In the genomic region with DNA sequence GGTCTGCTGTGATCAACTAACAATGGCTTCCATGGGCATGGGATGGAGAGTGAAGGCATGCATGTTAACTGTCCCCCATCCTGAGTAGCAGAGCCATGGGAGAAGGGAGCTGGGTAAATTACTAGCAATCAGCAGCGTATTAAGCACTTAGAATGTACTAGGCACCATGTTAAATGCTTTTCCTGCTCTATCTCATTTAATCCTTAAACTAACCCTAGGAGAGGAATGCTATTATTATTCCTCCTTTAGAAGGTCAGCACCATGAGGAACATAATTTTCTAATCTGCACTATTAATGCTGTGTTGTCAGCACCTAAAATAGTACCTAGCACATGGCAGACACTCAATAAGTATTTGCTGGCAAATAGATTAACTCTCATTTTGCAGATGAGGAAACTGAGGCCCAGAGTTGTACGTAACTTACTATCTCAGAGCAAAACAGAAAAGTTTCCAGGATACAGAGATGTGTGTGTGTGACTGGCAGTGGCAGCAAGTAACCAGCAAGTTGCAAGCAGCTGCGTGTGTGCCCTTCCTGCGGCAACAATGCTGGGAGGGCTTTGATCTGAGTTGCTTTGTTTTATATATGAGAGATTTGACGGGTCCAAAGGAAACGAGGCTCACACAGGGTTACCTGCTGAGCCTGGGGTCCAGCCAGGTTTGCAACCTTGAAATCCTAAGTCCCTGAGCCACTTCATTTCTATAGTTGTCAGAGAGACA, we compare ENCODE assay signal across 11 cellular contexts. TPM values are rescaled to one million over a fixed set of nuclear protein-coding genes. Genes with fewer than 3 reads are reported as not detected.
A peak's percentile ranks its signal among the peaks of the same experiment; 100 is the strongest.
DNase-seq lines count a peak whose midpoint lies in the region; ATAC-seq and TF ChIP-seq lines count a peak whose summit lies in the region.
"Had no signal": no experiment of that assay in that cellular context is flagged by ENCODE, and none has a peak within 500 bp of the region (broad histone marks: within the 10 kb centered on the region; RNA-seq: fewer than 3 reads in every experiment).

No MANE protein-coding gene starts in this region.

- H3K36me3 Mint-ChIP-seq in activated naive CD4-positive, alpha-beta T cell treated with anti-CD3 and anti-CD28 coated beads, Interleukin-2, amount 50 U/mL, for 24 hours, result no peaks in the 10 kb centered on the region

- ATAC-seq in RWPE2 (ENCODE audit: low read depth), result no peak
- ATAC-seq in GM18858 (IDR thresholded peaks at IDR 0.05; ENCODE audit: unreplicated experiment), result no peak

- H3K4me3 ChIP-seq in RWPE2 (ENCODE audit: severe bottlenecking), result no peak overlapping the region
- H3K4me3 ChIP-seq in esophagus squamous epithelium, result no peak overlapping the region
- no peak overlapping the region for H3K4me3 ChIP-seq in tibial nerve

- intact Hi-C loops in esophagus squamous epithelium (cut with DNase I), result no loop called here

- DNase-seq in activated naive CD4-positive, alpha-beta T cell (lab: John Stamatoyannopoulos, UW), result no peak
- DNase-seq in RWPE2 (ENCODE audit: low spot score) (no peak), esophagus squamous epithelium (lab: John Stamatoyannopoulos, UW) (no peak), tibial nerve (ENCODE audit: low spot score in 2 of 2) (no peak), NCI-H1092 (lab: John Stamatoyannopoulos, UW) (no peak)
- no peak for DNase-seq in activated CD8-positive, alpha-beta memory T cell treated with anti-CD3 and anti-CD28 coated beads for 24 hours
- DNase-seq: H9, NCI-H524 treated with DMSO at 0.1 percent for 48 hours, nephron progenitor cell had no signal

- TF ChIP-seq CTCF in RWPE2 (IDR thresholded peaks at IDR 0.05; ENCODE audit: poor library complexity, severe bottlenecking) (no peak), esophagus squamous epithelium (IDR thresholded peaks at IDR 0.05) (no peak), tibial nerve (IDR thresholded peaks at IDR 0.05) (no peak)

- H3K36me3 ChIP-seq in RWPE2 (ENCODE audit: low read depth) (no peaks in the 10 kb centered on the region), esophagus squamous epithelium (no peaks in the 10 kb centered on the region), tibial nerve (no peaks in the 10 kb centered on the region)

- H3K27me3 ChIP-seq in RWPE2 (ENCODE audit: insufficient read depth, poor library complexity, severe bottlenecking) (no peaks in the 10 kb centered on the region), esophagus squamous epithelium (no peaks in the 10 kb centered on the region), tibial nerve (no peaks in the 10 kb centered on the region)

- no peaks in the 10 kb centered on the region for H3K9me3 Mint-ChIP-seq in activated naive CD4-positive, alpha-beta T cell treated with anti-CD3 and anti-CD28 coated beads, Interleukin-2, amount 50 U/mL, for 24 hours

- peak overlapping the region; percentile 23 for H3K4me3 Mint-ChIP-seq in activated naive CD4-positive, alpha-beta T cell treated with anti-CD3 and anti-CD28 coated beads, Interleukin-2, amount 50 U/mL, for 24 hours
- H3K4me3 Mint-ChIP-seq: H9, nephron progenitor cell had no signal

- H3K27ac ChIP-seq in RWPE2 (ENCODE audit: poor library complexity, severe bottlenecking) (peak overlapping the region; percentile 71), esophagus squamous epithelium (peak overlapping the region in 3 of 4 donors; percentile 76 to 81 (median 78)), tibial nerve (peak overlapping the region in 3 of 4 donors; percentile 15 to 71 (median 69))

- no peak overlapping the region for H3K27ac Mint-ChIP-seq in activated naive CD4-positive, alpha-beta T cell treated with anti-CD3 and anti-CD28 coated beads, Interleukin-2, amount 50 U/mL, for 24 hours
- H3K27ac Mint-ChIP-seq: H9, nephron progenitor cell had no signal

- TF ChIP-seq EP300 in tibial nerve (IDR thresholded peaks at IDR 0.05), result no peak

- no peaks in the 10 kb centered on the region for H3K27me3 Mint-ChIP-seq in activated naive CD4-positive, alpha-beta T cell treated with anti-CD3 and anti-CD28 coated beads, Interleukin-2, amount 50 U/mL, for 24 hours

- H3K4me1 ChIP-seq in RWPE2 (ENCODE audit: insufficient read depth, poor library complexity, severe bottlenecking), result peaks cover 37% of the 10 kb centered on the region
- H3K4me1 ChIP-seq in esophagus squamous epithelium, result peaks cover 21 to 48% (median 24%) of the 10 kb centered on the region in 3 donors
- peaks cover 0 to 30% (median 18%) of the 10 kb centered on the region in 4 donors for H3K4me1 ChIP-seq in tibial nerve

- WGBS in esophagus squamous epithelium, 2 donors, result 33 to 59% methylated on average over 6 of the region's 6 CpGs
- 86 to 87% methylated on average over 6 of the region's 6 CpGs for WGBS in tibial nerve, 2 donors

- H3K9me3 ChIP-seq in RWPE2 (ENCODE audit: severe bottlenecking), result no peaks in the 10 kb centered on the region
- no peaks in the 10 kb centered on the region for H3K9me3 ChIP-seq in esophagus squamous epithelium
- no peaks in the 10 kb centered on the region for H3K9me3 ChIP-seq in tibial nerve

- TF ChIP-seq POLR2A in esophagus squamous epithelium (IDR thresholded peaks at IDR 0.05), result no peak
- TF ChIP-seq POLR2A in tibial nerve (IDR thresholded peaks at IDR 0.05), result no peak

- H3K4me1 Mint-ChIP-seq in activated naive CD4-positive, alpha-beta T cell treated with anti-CD3 and anti-CD28 coated beads, Interleukin-2, amount 50 U/mL, for 24 hours, result peaks cover 59% of the 10 kb centered on the region

RNA-seq across cellular contexts. Expression of gene KLHL36, which starts 6.5 kb away (rescaled TPM):
- total RNA-seq in esophagus squamous epithelium (10 to 100 TPM; 28.7 to 58.6 (median 40.1) TPM), tibial nerve (10 to 100 TPM; 60.1 to 75.3 (median 66.0) TPM)

RNA-seq across cellular contexts. Expression of gene COTL1, which starts 23.9 kb away (rescaled TPM):
- total RNA-seq in esophagus squamous epithelium (10 to 100 TPM in 3 of 4 donors, 1 to 10 TPM in 1; 7.9 to 34.2 (median 23.4) TPM), tibial nerve (10 to 100 TPM; 29.9 to 84.9 (median 52.6) TPM)

RNA-seq across cellular contexts. Expression of gene USP10, which starts 58.0 kb away (rescaled TPM):
- total RNA-seq in esophagus squamous epithelium (10 to 100 TPM; 44.7 to 71.5 (median 56.0) TPM), tibial nerve (10 to 100 TPM; 31.7 to 56.1 (median 43.2) TPM)
